12 cellular contexts compared by ENCODE assay signal in the genomic region with DNA sequence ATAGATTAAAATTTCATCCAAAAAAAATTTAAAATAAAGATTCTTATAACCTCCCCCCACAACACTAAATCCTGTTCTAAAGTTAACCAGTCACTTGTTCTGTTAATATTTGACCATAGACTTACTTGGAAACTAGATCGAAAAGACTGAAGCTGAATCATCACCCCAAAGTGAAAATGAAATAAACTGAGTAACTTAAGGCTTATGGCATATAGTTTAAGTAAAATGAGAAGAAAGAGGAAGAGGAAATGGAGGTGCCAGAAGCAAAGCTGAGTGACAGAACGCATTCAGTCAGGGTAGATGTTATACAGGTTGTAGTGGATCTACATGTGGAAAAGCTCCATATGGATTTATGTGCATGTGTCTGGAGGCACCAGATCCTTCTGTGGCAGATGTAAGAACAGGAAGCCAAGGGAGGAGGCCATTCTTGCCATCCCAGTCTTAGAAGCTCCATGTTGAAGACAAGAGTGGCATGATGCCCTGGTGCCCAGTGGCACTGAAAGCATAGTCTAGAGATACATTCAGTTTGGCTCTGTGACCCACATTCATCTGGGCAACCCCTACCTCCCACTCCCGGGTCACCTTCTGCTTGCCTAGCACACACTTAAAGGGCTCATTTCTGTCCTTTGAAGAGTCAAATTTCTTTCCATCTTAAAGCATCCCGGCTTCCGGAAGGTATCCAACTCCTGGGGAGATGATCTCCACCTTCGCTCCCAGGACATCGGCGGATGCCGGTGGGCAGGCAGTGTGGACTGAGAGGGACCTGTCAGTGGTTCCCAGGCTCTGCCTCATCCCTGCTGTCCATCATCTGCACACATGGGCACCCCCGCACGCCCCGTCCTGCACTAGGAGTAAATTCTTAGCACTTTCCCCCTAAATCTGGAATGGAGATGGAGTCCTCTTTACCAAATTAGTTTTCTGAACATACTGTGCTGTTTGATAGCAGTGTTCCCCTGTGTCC.
DNase-seq lines count a peak whose midpoint lies in the region; ATAC-seq and TF ChIP-seq lines count a peak whose summit lies in the region.
"Had no signal": no experiment of that assay in that cellular context is flagged by ENCODE, and none has a peak within 500 bp of the region (broad histone marks: within the 10 kb centered on the region; RNA-seq: fewer than 3 reads in every experiment).

No MANE protein-coding gene starts in this region.

- ATAC-seq in GM19397 (IDR thresholded peaks at IDR 0.05; ENCODE audit: unreplicated experiment) = peak; percentile 69
- peak; percentile 56 for ATAC-seq in HG03457 (IDR thresholded peaks at IDR 0.05; ENCODE audit: unreplicated experiment)
- no peak for ATAC-seq in effector memory CD8-positive, alpha-beta T cell (replicated peaks)
- ATAC-seq in HG03442 (IDR thresholded peaks at IDR 0.05; ENCODE audit: unreplicated experiment) = no peak

- H3K36me3 ChIP-seq in sigmoid colon (no peaks in the 10 kb centered on the region), MG63 (no peaks in the 10 kb centered on the region)

- H3K27me3 Mint-ChIP-seq in effector memory CD8-positive, alpha-beta T cell = no peaks in the 10 kb centered on the region

- H3K27ac Mint-ChIP-seq in effector memory CD8-positive, alpha-beta T cell = peak overlapping the region; percentile 7 to 57

- DNase-seq in Caki2 (ENCODE audit: low read depth) (peak; percentile 53), COR-L47 (lab: John Stamatoyannopoulos, UW) (no peak), sigmoid colon (no peak), MG63 (no peak)
- no peak for DNase-seq in effector memory CD8-positive, alpha-beta T cell
- DNase-seq: cortex of kidney, DMS79 treated with DMSO at 0.1 percent for 48 hours, KG1 had no signal

- no peak overlapping the region for H3K27ac ChIP-seq in sigmoid colon
- H3K27ac ChIP-seq: parathyroid adenoma had no signal

- H3K4me1 ChIP-seq in sigmoid colon = peaks cover 0 to 18% (median 15%) of the 10 kb centered on the region in 4 donors
- H3K4me1 ChIP-seq: parathyroid adenoma had no signal

- H3K4me3 ChIP-seq in sigmoid colon = no peak overlapping the region
- no peak overlapping the region for H3K4me3 ChIP-seq in MG63

- no peaks in the 10 kb centered on the region for H3K36me3 Mint-ChIP-seq in effector memory CD8-positive, alpha-beta T cell (ENCODE audit: insufficient read depth)

- H3K9me3 Mint-ChIP-seq in effector memory CD8-positive, alpha-beta T cell = no peaks in the 10 kb centered on the region

- 87 to 88% methylated on average over 12 of the region's 12 CpGs for WGBS in sigmoid colon, 2 donors

- in situ Hi-C loops in Caki2 (cut with HindIII; ENCODE audit: low pct_unique_long_range_greater_than_20kb, low sequenced_read_pairs) = no loop called here

- no peaks in the 10 kb centered on the region for H3K27me3 ChIP-seq in sigmoid colon
- H3K27me3 ChIP-seq in MG63 = no peaks in the 10 kb centered on the region

- H3K9me3 ChIP-seq in sigmoid colon (no peaks in the 10 kb centered on the region), MG63 (no peaks in the 10 kb centered on the region)

- intact Hi-C loops in sigmoid colon (cut with DNase I) = no loop called here

- H3K4me1 Mint-ChIP-seq in effector memory CD8-positive, alpha-beta T cell (ENCODE audit: low read depth in 2 of 2) = peaks cover 9 to 13% of the 10 kb centered on the region in 2 donors

- peak overlapping the region; percentile 5 to 13 for H3K4me3 Mint-ChIP-seq in effector memory CD8-positive, alpha-beta T cell

- TF ChIP-seq POLR2A in sigmoid colon (IDR thresholded peaks at IDR 0.05) = no peak

- TF ChIP-seq CTCF in sigmoid colon (IDR thresholded peaks at IDR 0.05) = no peak

- no peak for TF ChIP-seq EP300 in sigmoid colon (IDR thresholded peaks at IDR 0.05)

Comparison
In these comparisons a context has a peak if more than half of its experiments do, and no peak if none do; other contexts are left out.
1. ATAC-seq: peak in GM19397 (single experiment) and HG03457 (single experiment); none in effector memory CD8-positive, alpha-beta T cell (single experiment) and HG03442 (single experiment).